Comparison of ENCODE assay signal across 8 cellular contexts in genomic region chr7:30505174-30505697, GRCh38. TPM values are rescaled to one million over a fixed set of nuclear protein-coding genes. Genes with fewer than 3 reads are reported as not detected.
DNase-seq lines count a peak whose midpoint lies in the region; ATAC-seq and TF ChIP-seq lines count a peak whose summit lies in the region.

No MANE protein-coding gene starts in this region.

- H3K36me3 Mint-ChIP-seq in neural progenitor cell = peaks cover 28% of the 10 kb centered on the region

- peak overlapping the region; percentile 92 for H3K4me3 Mint-ChIP-seq in neural progenitor cell

- H3K9me3 ChIP-seq in MM.1S (replicated peaks; ENCODE audit: insufficient read depth, low read length) = no peaks in the 10 kb centered on the region
- no peaks in the 10 kb centered on the region for H3K9me3 ChIP-seq in neural progenitor cell (ENCODE audit: low read depth)

- no peak for ATAC-seq in HG03469 (IDR thresholded peaks at IDR 0.05; ENCODE audit: unreplicated experiment)

- H3K4me2 ChIP-seq in MM.1S (ENCODE audit: low read depth, low read length) (peak overlapping the region; percentile 94), neural progenitor cell (peak overlapping the region; percentile 49)

- H3K79me2 ChIP-seq in MM.1S (ENCODE audit: low read length) (peaks cover 42% of the 10 kb centered on the region), neural progenitor cell (ENCODE audit: low read depth) (peaks cover 43% of the 10 kb centered on the region)

- peaks cover 2% of the 10 kb centered on the region for H3K27me3 Mint-ChIP-seq in neural progenitor cell (ENCODE audit: insufficient read depth, low read depth)

- H2AFZ ChIP-seq in MM.1S (ENCODE audit: low read length) = peak overlapping the region; percentile 87
- peak overlapping the region; percentile 62 for H2AFZ ChIP-seq in neural progenitor cell (replicated peaks)

- H3K4me1 Mint-ChIP-seq in neural progenitor cell = peaks cover 16% of the 10 kb centered on the region

- H3K9ac ChIP-seq in MM.1S (ENCODE audit: low read length) (peak overlapping the region; percentile 69), neural progenitor cell (no peak overlapping the region)

- H3K9me2 ChIP-seq in MM.1S (replicated peaks; ENCODE audit: insufficient read depth, low read length) = no peaks in the 10 kb centered on the region

- H3K4me1 ChIP-seq in MM.1S (ENCODE audit: low read length) (peaks cover 9% of the 10 kb centered on the region; the same call in 1 of the 2 replicates), neural progenitor cell (peaks cover 14% of the 10 kb centered on the region)

- peak overlapping the region; percentile 38; the same call in 1 of the 2 replicates for H3K27ac ChIP-seq in MM.1S (ENCODE audit: low read length)
- peak overlapping the region in 56 of 59 donors; percentile 1 to 94 (median 79) for H3K27ac ChIP-seq in dorsolateral prefrontal cortex
- no peak overlapping the region for H3K27ac ChIP-seq in neural progenitor cell

- TF ChIP-seq CTCF in MM.1S (IDR thresholded peaks at IDR 0.05; ENCODE audit: low read length) (no peak), dorsolateral prefrontal cortex (IDR thresholded peaks at IDR 0.05 in 54 of 56, conservative IDR thresholded peaks at IDR 0.05 in 2 of 56; ENCODE audit: low read depth in 1 of 56, partially characterized antibody in 56 of 56) (peak in 9 of 56 donors; percentile 2 to 28 (median 4)), neural progenitor cell (IDR thresholded peaks at IDR 0.05) (no peak)

- no peaks in the 10 kb centered on the region for H3K36me3 ChIP-seq in MM.1S (replicated peaks; ENCODE audit: insufficient read depth, low read length)
- H3K36me3 ChIP-seq in neural progenitor cell = no peaks in the 10 kb centered on the region

- H4K20me1 ChIP-seq in MM.1S (ENCODE audit: insufficient read depth, low read length) = no peaks in the 10 kb centered on the region
- H4K20me1 ChIP-seq in neural progenitor cell (ENCODE audit: low read depth) = peaks cover 6% of the 10 kb centered on the region

- no peaks in the 10 kb centered on the region for H3F3A ChIP-seq in MM.1S (ENCODE audit: insufficient read depth, low read length)
- no peaks in the 10 kb centered on the region for H3F3A ChIP-seq in neural progenitor cell (ENCODE audit: low read depth)

- peak overlapping the region; percentile 82 for H3K4me3 ChIP-seq in MM.1S (ENCODE audit: low read length)
- peak overlapping the region; percentile 64 to 99 (median 91) for H3K4me3 ChIP-seq in dorsolateral prefrontal cortex
- peak overlapping the region; percentile 24 for H3K4me3 ChIP-seq in neural progenitor cell

- intact Hi-C loops in dorsolateral prefrontal cortex (cut with DNase I) = loop anchor here (2.0 to 10.0 kb wide), 5 partner anchors 26 to 338 kb away; partner anchors contain the start of genes NOD1 (in 1 of the 2) and ZNRF2 (in 1 of the 2)

- DNase-seq in NCI-H2227 (lab: John Stamatoyannopoulos, UW; ENCODE audit: unreplicated experiment) (peak; percentile 41), NCI-H2227 treated with DMSO at 0.1 percent for 48 hours (lab: John Stamatoyannopoulos, UW) (no peak), MM.1S (no peak), dorsolateral prefrontal cortex (no peak), neural progenitor cell (ENCODE audit: low spot score) (no peak), superior temporal gyrus (ENCODE audit: extremely low spot score) (no peak)
- no peak for DNase-seq in activated CD4-positive, alpha-beta T cell treated with anti-CD3 and anti-CD28 coated beads, Interleukin-2, amount 50 U/mL, for 1 hour

- H3K27ac Mint-ChIP-seq in neural progenitor cell = peak overlapping the region; percentile 34

- H3K27me3 ChIP-seq in MM.1S (replicated peaks; ENCODE audit: insufficient read depth, low read length) (no peaks in the 10 kb centered on the region), dorsolateral prefrontal cortex (no peaks in the 10 kb centered on the region), neural progenitor cell (no peaks in the 10 kb centered on the region)

- H3K9me3 Mint-ChIP-seq in neural progenitor cell = peaks cover 33% of the 10 kb centered on the region

RNA-seq across cellular contexts. Expression of gene GGCT, which starts 0.6 kb away (rescaled TPM):
- 10 to 100 TPM; 14.1 to 56.5 (median 30.5) TPM for total RNA-seq in dorsolateral prefrontal cortex
- total RNA-seq in neural progenitor cell (ENCODE audit: low replicate concordance) = 97.1 and 160 TPM in 2 replicates

RNA-seq across cellular contexts. Expression of gene NOD1, which starts 26.7 kb away (rescaled TPM):
- total RNA-seq in dorsolateral prefrontal cortex (10 to 100 TPM in 8 of 120 experiments, 1 to 10 TPM in 112; 2.5 to 12.4 (median 5.4) TPM), neural progenitor cell (ENCODE audit: low replicate concordance) (5.0 and 7.4 TPM in 2 replicates)

Comparison
In these comparisons a context has a peak if more than half of its experiments do, and no peak if none do; other contexts are left out.
1. H3K4me3 ChIP-seq: peak in every context shown above with its lines; median percentile 91 in dorsolateral prefrontal cortex; 82 in MM.1S; 24 in neural progenitor cell.